In genomic region chr5:158868570-158868969, GRCh38 we compare ENCODE assay signal across 20 cellular contexts.
DNase-seq lines count a peak whose midpoint lies in the region; ATAC-seq, FAIRE-seq and TF ChIP-seq lines count a peak whose summit lies in the region.
"Had no signal": no experiment of that assay in that cellular context is flagged by ENCODE, and none has a peak within 500 bp of the region (broad histone marks: within the 10 kb centered on the region; RNA-seq: fewer than 3 reads in every experiment).

No MANE protein-coding gene starts in this region.

- H3K4me3 ChIP-seq in left ventricle myocardium inferior: no peak overlapping the region
- H3K4me3 ChIP-seq in endodermal cell (ENCODE audit: low read length): no peak overlapping the region
- no peak overlapping the region for H3K4me3 ChIP-seq in kidney (ENCODE audit: low read length in 2 of 2)
- H3K4me3 ChIP-seq: GM12878, SJCRH30 had no signal

- no peak overlapping the region for H3K4me3 Mint-ChIP-seq in endodermal cell
- H3K4me3 Mint-ChIP-seq in HFFc6: no peak overlapping the region
- H3K4me3 Mint-ChIP-seq: CD8-positive, alpha-beta memory T cell had no signal

- H3K4me1 Mint-ChIP-seq in endodermal cell (peaks cover 15% of the 10 kb centered on the region), HFFc6 (ENCODE audit: low read depth) (no peaks in the 10 kb centered on the region)

- H3K9me3 Mint-ChIP-seq in endodermal cell (no peaks in the 10 kb centered on the region), HFFc6 (peaks cover 11% of the 10 kb centered on the region)
- H3K9me3 Mint-ChIP-seq: CD8-positive, alpha-beta memory T cell; IgD-negative memory B cell had no signal

- H3K27ac Mint-ChIP-seq in endodermal cell (no peak overlapping the region), HFFc6 (no peak overlapping the region)
- H3K27ac Mint-ChIP-seq: CD8-positive, alpha-beta memory T cell; IgD-negative memory B cell had no signal

- H3K9ac ChIP-seq in endodermal cell (ENCODE audit: extremely low read depth, low read length, poor library complexity, severe bottlenecking) (no peak overlapping the region), kidney (ENCODE audit: low read length in 2 of 2) (no peak overlapping the region)

- 76 to 90% methylated on average over 5 of the region's 5 CpGs for WGBS in endodermal cell (ENCODE audit: insufficient coverage in 1 of 2, insufficient read length in 1 of 2), 2 experiments

- H3K27me3 Mint-ChIP-seq in endodermal cell (ENCODE audit: insufficient read depth) (no peaks in the 10 kb centered on the region), HFFc6 (ENCODE audit: insufficient read depth) (no peaks in the 10 kb centered on the region; the same call in 1 of the 2 replicates)
- H3K27me3 Mint-ChIP-seq: IgD-negative memory B cell had no signal

- intact Hi-C loops in Right ventricle myocardium inferior (cut with DNase I) (no loop called here), left ventricle myocardium inferior (cut with micrococcal nuclease) (no loop called here), kidney (cut with DNase I) (no loop called here)

- H3K9me3 ChIP-seq in left ventricle myocardium inferior (replicated peaks) (no peaks in the 10 kb centered on the region), endodermal cell (ENCODE audit: control insufficient read depth, low read length) (no peaks in the 10 kb centered on the region), kidney (ENCODE audit: control insufficient read depth in 1 of 2, low read length in 2 of 2) (no peaks in the 10 kb centered on the region)
- H3K9me3 ChIP-seq: SJCRH30 had no signal

- H3K36me3 ChIP-seq in left ventricle myocardium inferior (no peaks in the 10 kb centered on the region), endodermal cell (ENCODE audit: control insufficient read depth, insufficient read depth, low read length) (no peaks in the 10 kb centered on the region), kidney (ENCODE audit: control insufficient read depth in 1 of 2, insufficient read depth in 2 of 2, low read length in 2 of 2) (no peaks in the 10 kb centered on the region)
- H3K36me3 ChIP-seq: SJCRH30 had no signal

- H3K27ac ChIP-seq in left ventricle myocardium inferior (replicated peaks): no peak overlapping the region
- peak overlapping the region; percentile 55 for H3K27ac ChIP-seq in endodermal cell (ENCODE audit: low read depth, low read length)
- H3K27ac ChIP-seq in kidney (ENCODE audit: low read depth in 2 of 2, low read length in 2 of 2): no peak overlapping the region
- H3K27ac ChIP-seq: SJCRH30 had no signal

- ATAC-seq in Right ventricle myocardium inferior (peak; percentile 42), HG02610 (IDR thresholded peaks at IDR 0.05; ENCODE audit: unreplicated experiment) (no peak)
- ATAC-seq: GM12878 had no signal

- H3K27me3 ChIP-seq in left ventricle myocardium inferior (ENCODE audit: low read depth) (no peaks in the 10 kb centered on the region), endodermal cell (ENCODE audit: control insufficient read depth, insufficient read depth, low read length, poor library complexity, severe bottlenecking) (no peaks in the 10 kb centered on the region)
- H3K27me3 ChIP-seq: SJCRH30 had no signal

- TF ChIP-seq CTCF in left ventricle myocardium inferior (IDR thresholded peaks at IDR 0.05; ENCODE audit: borderline replicate concordance) (no peak), endodermal cell (conservative IDR thresholded peaks at IDR 0.05) (no peak), kidney (IDR thresholded peaks at IDR 0.05; ENCODE audit: borderline replicate concordance, extremely low read depth, insufficient read depth) (no peak), HFFc6 (IDR thresholded peaks at IDR 0.05) (no peak)

- no peaks in the 10 kb centered on the region for H3K36me3 Mint-ChIP-seq in endodermal cell (ENCODE audit: low read depth)
- no peaks in the 10 kb centered on the region for H3K36me3 Mint-ChIP-seq in HFFc6 (ENCODE audit: low read depth)
- H3K36me3 Mint-ChIP-seq: CD8-positive, alpha-beta memory T cell had no signal

- H3K4me1 ChIP-seq in left ventricle myocardium inferior: peaks cover 12% of the 10 kb centered on the region
- H3K4me1 ChIP-seq in endodermal cell (ENCODE audit: control insufficient read depth, insufficient read depth, low read length): no peaks in the 10 kb centered on the region
- H3K4me1 ChIP-seq in kidney (ENCODE audit: control insufficient read depth in 1 of 2, insufficient read depth in 1 of 2, low read depth in 1 of 2, low read length in 2 of 2): no peaks in the 10 kb centered on the region
- H3K4me1 ChIP-seq: SJCRH30 had no signal

- no peak for FAIRE-seq in kidney (lab: Jason Lieb, UNC)
- FAIRE-seq: G401.6, GM12878, H54 had no signal

- no peak for DNase-seq in Right ventricle myocardium inferior (ENCODE audit: missing footprints)
- no peak for DNase-seq in left ventricle myocardium inferior
- no peak for DNase-seq in endodermal cell
- DNase-seq in kidney: peak; percentile 48
- no peak for DNase-seq in HFFc6
- no peak for DNase-seq in NCI-H524 (lab: John Stamatoyannopoulos, UW)
- DNase-seq in HuH-7 (ENCODE audit: low spot score): no peak
- DNase-seq: 8988T; CD8-positive, alpha-beta memory T cell; DND-41; NCI-H1105; NCI-H1694 treated with DMSO at 0.1 percent for 48 hours; RPMI8226; SJCRH30; SW 1271 had no signal
